ENCODE assay signal across 14 cellular contexts in genomic region chr7:32936686-32937085, GRCh38.
"Had no signal": no experiment of that assay in that cellular context is flagged by ENCODE, and none has a peak within 500 bp of the region (broad histone marks: within the 10 kb centered on the region; RNA-seq: fewer than 3 reads in every experiment).

No MANE protein-coding gene starts in this region.

- ATAC-seq: activated CD8-positive, alpha-beta memory T cell treated with anti-CD3 and anti-CD28 coated beads, Interleukin-2, amount 10 ng/mL, durations not matched to agents 7 days and 5 days; natural killer cell treated with Interleukin-12 subunit alpha and Interleukin-12 subunit beta and Interleukin-15 and Interleukin-18, amount 100 ng/mL, for 72 hours; sciatic nerve; stimulated activated naive CD8-positive, alpha-beta T cell treated with anti-CD3 and anti-CD28 coated beads, Interleukin-15, amount 100 ng/mL, for 72 hours had no signal

- H3K36me3 ChIP-seq: thoracic aorta had no signal

- DNase-seq: activated CD4-positive, alpha-beta T cell treated with anti-CD3 and anti-CD28 coated beads, Interleukin-2, amount 50 U/mL, for 4 hours; activated CD4-positive, CD25-positive, alpha-beta regulatory T cell; activated CD8-positive, alpha-beta memory T cell treated with anti-CD3 and anti-CD28 coated beads, Interleukin-2, amount 10 ng/mL, durations not matched to agents 7 days and 5 days; activated effector memory CD4-positive, alpha-beta T cell treated with anti-CD3 and anti-CD28 coated beads, Interleukin-2, amount 50 U/mL, for 16 hours; activated T-cell treated with anti-CD3 and anti-CD28 coated beads, Interleukin-2, amount 50 U/mL, for 24 hours; effector CD4-positive, alpha-beta T cell; hypothalamus; occipital lobe; stimulated activated CD4-positive, alpha-beta T cell treated with anti-CD3 and anti-CD28 coated beads, Interleukin-4, amount 100 ng/mL, for 1 hour; stimulated activated naive CD8-positive, alpha-beta T cell treated with anti-CD3 and anti-CD28 coated beads, Interleukin-15, amount 100 ng/mL, for 72 hours had no signal

- H3K4me3 ChIP-seq: lung had no signal

- H3K9me3 ChIP-seq: thoracic aorta had no signal
